34 cellular contexts compared by ENCODE assay signal in genomic region chr12:102676812-102677211, GRCh38.
"Had no signal": no experiment of that assay in that cellular context is flagged by ENCODE, and none has a peak within 500 bp of the region (broad histone marks: within the 10 kb centered on the region; RNA-seq: fewer than 3 reads in every experiment).

No MANE protein-coding gene starts in this region.

- H3K27me3 ChIP-seq: adrenal gland, ascending aorta, body of pancreas, brain microvascular endothelial cell, breast epithelium, cardiac muscle cell had no signal

- H3K36me3 ChIP-seq: adrenal gland, ascending aorta, brain microvascular endothelial cell, breast epithelium, cardiac muscle cell had no signal

- H3K27ac ChIP-seq: adrenal gland, ascending aorta, body of pancreas, brain microvascular endothelial cell, breast epithelium, cardiac muscle cell had no signal

- H3K4me1 ChIP-seq: adrenal gland, ascending aorta, body of pancreas, breast epithelium had no signal

- FAIRE-seq: astrocyte, bronchial epithelial cell had no signal

- DNase-seq: activated effector memory CD4-positive, alpha-beta T cell treated with anti-CD3 and anti-CD28 coated beads, Interleukin-2, amount 50 U/mL, for 16 hours; activated effector memory CD4-positive, alpha-beta T cell treated with Interleukin-2 at 50 U/mL for 16 hours; activated gamma-delta T cell; activated gamma-delta T cell treated with Interleukin-2 at 50 U/mL for 16 hours; activated naive CD4-positive, alpha-beta T cell; activated naive CD4-positive, alpha-beta T cell treated with anti-CD3 and anti-CD28 coated beads for 36 hours; activated naive CD4-positive, alpha-beta T cell treated with anti-CD3 and anti-CD28 coated beads, Interleukin-2, amount 10 ng/mL, durations not matched to agents 7 days and 5 days; activated naive CD4-positive, alpha-beta T cell treated with anti-CD3 and anti-CD28 coated beads, Interleukin-2, amount 50 U/mL, for 16 hours; activated naive CD4-positive, alpha-beta T cell treated with Interleukin-2 at 50 U/mL for 16 hours; activated naive CD8-positive, alpha-beta T cell treated with anti-CD3 and anti-CD28 coated beads for 36 hours; activated naive CD8-positive, alpha-beta T cell treated with anti-CD3 and anti-CD28 coated beads, Interleukin-2, amount 10 ng/mL, durations not matched to agents 7 days and 5 days; activated naive CD8-positive, alpha-beta T cell treated with anti-CD3 and anti-CD28 coated beads, Interleukin-2, amount 50 U/mL, for 24 hours; activated T-cell treated with anti-CD3 and anti-CD28 coated beads, Interleukin-2, amount 50 U/mL, for 1 hour; activated T-cell treated with anti-CD3 and anti-CD28 coated beads, Interleukin-2, amount 50 U/mL, for 24 hours; activated T-cell treated with anti-CD3 and anti-CD28 coated beads, Interleukin-2, amount 50 U/mL, for 4 hours; activated T-cell treated with anti-CD3 and anti-CD28 coated beads, Interleukin-2, amount 50 U/mL, for 48 hours; activated T-cell treated with anti-CD3 and anti-CD28 coated beads, Interleukin-2, amount 50 U/mL, for 72 hours; adrenal gland; amniotic stem cell; amygdala; anterior cingulate cortex; aorta; body of pancreas; brain microvascular endothelial cell; caudate nucleus; central memory CD4-positive, alpha-beta T cell; cerebellar nuclear complex had no signal

- H3K4me3 ChIP-seq: adrenal gland, ascending aorta, body of pancreas, breast epithelium, cardiac muscle cell had no signal

- ATAC-seq: activated naive CD4-positive, alpha-beta T cell treated with anti-CD3 and anti-CD28 coated beads, Interleukin-2, amount 50 U/mL, for 72 hours; activated naive CD8-positive, alpha-beta T cell treated with anti-CD3 and anti-CD28 coated beads, Interleukin-2, amount 50 U/mL, for 24 hours; activated T-cell treated with anti-CD3 and anti-CD28 coated beads, Interleukin-2, amount 50 U/mL, for 4 hours; activated T-cell treated with anti-CD3 and anti-CD28 coated beads, Interleukin-2, amount 50 U/mL, for 72 hours; activated T-helper 17 cell treated with anti-CD3 and anti-CD28 coated beads, Interleukin-2, amount 50 U/mL, for 72 hours; body of pancreas had no signal
